In the genomic region with DNA sequence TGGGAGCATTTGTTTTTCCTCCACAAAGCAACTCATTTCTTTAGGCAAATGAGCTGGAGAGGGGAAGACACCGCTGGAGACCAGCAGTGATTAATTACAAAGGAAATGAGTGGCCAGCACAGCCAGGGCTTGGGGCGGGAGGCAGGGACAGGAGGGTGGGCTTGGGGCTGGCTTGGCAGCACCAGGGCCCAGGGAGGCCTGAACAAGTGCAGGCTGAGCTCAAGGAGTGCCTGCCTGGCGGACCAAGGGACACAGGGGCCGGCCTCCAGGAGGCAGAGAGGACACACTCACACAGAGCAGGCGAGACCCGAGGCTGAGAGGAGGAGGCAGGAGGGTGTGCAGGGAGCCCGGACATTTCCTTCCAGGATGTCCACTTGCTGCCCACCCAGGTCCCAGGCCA, we compare ENCODE assay signal across 21 cellular contexts.
"Had no signal": no experiment of that assay in that cellular context is flagged by ENCODE, and none has a peak within 500 bp of the region (broad histone marks: within the 10 kb centered on the region; RNA-seq: fewer than 3 reads in every experiment).

No MANE protein-coding gene starts in this region.

- DNase-seq: activated CD4-positive, alpha-beta T cell treated with anti-CD3 and anti-CD28 coated beads for 1 hour; activated CD8-positive, alpha-beta memory T cell treated with anti-CD3 and anti-CD28 coated beads for 24 hours; activated CD8-positive, alpha-beta memory T cell treated with anti-CD3 and anti-CD28 coated beads, Interleukin-2, amount 50 U/mL, for 4 hours; activated naive CD4-positive, alpha-beta T cell treated with Interleukin-2 at 50 U/mL for 16 hours; activated naive CD8-positive, alpha-beta T cell treated with anti-CD3 and anti-CD28 coated beads for 36 hours; activated T-cell treated with anti-CD3 and anti-CD28 coated beads, Interleukin-2, amount 50 U/mL, for 4 hours; cortex of kidney; head of caudate nucleus; hypothalamus; naive B cell; right lobe of liver; stimulated activated CD4-positive, alpha-beta T cell treated with anti-CD3 and anti-CD28 coated beads, Interleukin-2, amount 100 ng/mL, for 24 hours; stimulated activated naive B cell treated with anti-CD40 and anti-IgM and Interleukin-4, amounts not matched to agents 10 μg/mL and 1 μg/mL and 100 μg/mL, for 72 hours; T-helper 9 cell; transverse colon; uterus had no signal

- H3K4me1 ChIP-seq: pancreas, right lobe of liver, transverse colon, uterus had no signal

- H3K4me3 ChIP-seq: gastroesophageal sphincter, pancreas, right lobe of liver, skin epidermis, transverse colon, uterus had no signal

- H3K36me3 Mint-ChIP-seq: activated naive CD8-positive, alpha-beta T cell treated with anti-CD3 and anti-CD28 coated beads for 36 hours; memory B cell; naive B cell; stimulated activated naive B cell treated with anti-CD40 and anti-IgM and Interleukin-4, amounts not matched to agents 10 μg/mL and 1 μg/mL and 100 μg/mL, for 72 hours had no signal

- H3K27ac Mint-ChIP-seq: activated naive CD8-positive, alpha-beta T cell treated with anti-CD3 and anti-CD28 coated beads for 36 hours; memory B cell; stimulated activated naive B cell treated with anti-CD40 and anti-IgM and Interleukin-4, amounts not matched to agents 10 μg/mL and 1 μg/mL and 100 μg/mL, for 72 hours had no signal

- H3K9me3 ChIP-seq: gastroesophageal sphincter, pancreas, right lobe of liver, transverse colon, uterus had no signal

- H3K27me3 ChIP-seq: pancreas, right lobe of liver, transverse colon, uterus had no signal

- H3K9me3 Mint-ChIP-seq: activated naive CD8-positive, alpha-beta T cell treated with anti-CD3 and anti-CD28 coated beads for 36 hours; activated T-cell treated with anti-CD3 and anti-CD28 coated beads, Interleukin-2, amount 50 U/mL, for 4 hours; memory B cell; naive B cell; stimulated activated naive B cell treated with anti-CD40 and anti-IgM and Interleukin-4, amounts not matched to agents 10 μg/mL and 1 μg/mL and 100 μg/mL, for 72 hours had no signal

- H3K4me1 Mint-ChIP-seq: activated naive CD8-positive, alpha-beta T cell treated with anti-CD3 and anti-CD28 coated beads for 36 hours; memory B cell; naive B cell; stimulated activated naive B cell treated with anti-CD40 and anti-IgM and Interleukin-4, amounts not matched to agents 10 μg/mL and 1 μg/mL and 100 μg/mL, for 72 hours had no signal

- H3K27me3 Mint-ChIP-seq: activated naive CD8-positive, alpha-beta T cell treated with anti-CD3 and anti-CD28 coated beads for 36 hours had no signal

- H3K4me3 Mint-ChIP-seq: activated naive CD8-positive, alpha-beta T cell treated with anti-CD3 and anti-CD28 coated beads for 36 hours; activated T-cell treated with anti-CD3 and anti-CD28 coated beads, Interleukin-2, amount 50 U/mL, for 4 hours; memory B cell; naive B cell; stimulated activated naive B cell treated with anti-CD40 and anti-IgM and Interleukin-4, amounts not matched to agents 10 μg/mL and 1 μg/mL and 100 μg/mL, for 72 hours had no signal

- H3K27ac ChIP-seq: epithelial cell of prostate, gastroesophageal sphincter, pancreas, right lobe of liver, skin epidermis, transverse colon, uterus had no signal

- H3K36me3 ChIP-seq: gastroesophageal sphincter, pancreas, right lobe of liver, transverse colon, uterus had no signal

- ATAC-seq: activated T-cell treated with anti-CD3 and anti-CD28 coated beads, Interleukin-2, amount 50 U/mL, for 4 hours; gastroesophageal sphincter; pancreas; right lobe of liver; stimulated activated naive B cell treated with anti-CD40 and anti-IgM and Interleukin-4, amounts not matched to agents 10 μg/mL and 1 μg/mL and 100 μg/mL, for 72 hours had no signal
